10 cellular contexts compared by ENCODE assay signal in genomic region chr9:96486351-96487029, GRCh38. TPM values are rescaled to one million over a fixed set of nuclear protein-coding genes. Genes with fewer than 3 reads are reported as not detected.
DNase-seq lines count a peak whose midpoint lies in the region; ATAC-seq and TF ChIP-seq lines count a peak whose summit lies in the region.
"Had no signal": no experiment of that assay in that cellular context is flagged by ENCODE, and none has a peak within 500 bp of the region (broad histone marks: within the 10 kb centered on the region; RNA-seq: fewer than 3 reads in every experiment).

No MANE protein-coding gene starts in this region.

- H3K36me3 ChIP-seq in ascending aorta (peaks cover 28 to 30% of the 10 kb centered on the region in 2 donors), neural progenitor cell (no peaks in the 10 kb centered on the region)

- no peak overlapping the region for H3K27ac Mint-ChIP-seq in activated naive CD8-positive, alpha-beta T cell treated with anti-CD3 and anti-CD28 coated beads, Interleukin-2, amount 50 U/mL, for 24 hours
- no peak overlapping the region for H3K27ac Mint-ChIP-seq in neural progenitor cell

- no peak for ATAC-seq in activated naive CD8-positive, alpha-beta T cell treated with anti-CD3 and anti-CD28 coated beads, Interleukin-2, amount 50 U/mL, for 24 hours

- H3K9me3 ChIP-seq in ascending aorta (no peaks in the 10 kb centered on the region), neural progenitor cell (ENCODE audit: low read depth) (no peaks in the 10 kb centered on the region)

- peaks cover 21% of the 10 kb centered on the region for H3K4me1 Mint-ChIP-seq in activated naive CD8-positive, alpha-beta T cell treated with anti-CD3 and anti-CD28 coated beads, Interleukin-2, amount 50 U/mL, for 24 hours
- H3K4me1 Mint-ChIP-seq in neural progenitor cell, result peaks cover 5% of the 10 kb centered on the region

- no peaks in the 10 kb centered on the region for H3F3A ChIP-seq in neural progenitor cell (ENCODE audit: low read depth)

- H3K4me3 ChIP-seq in ascending aorta (peak overlapping the region in 1 of 2 donors; percentile 12), retinal pigment epithelial cell (ENCODE audit: low read length) (no peak overlapping the region), neural progenitor cell (no peak overlapping the region)

- no peaks in the 10 kb centered on the region for H3K79me2 ChIP-seq in neural progenitor cell (ENCODE audit: low read depth)

- peaks cover 35% of the 10 kb centered on the region for H3K36me3 Mint-ChIP-seq in activated naive CD8-positive, alpha-beta T cell treated with anti-CD3 and anti-CD28 coated beads, Interleukin-2, amount 50 U/mL, for 24 hours (ENCODE audit: low read depth)
- peaks cover 38% of the 10 kb centered on the region for H3K36me3 Mint-ChIP-seq in neural progenitor cell

- in situ Hi-C loops in G401 (cut with HindIII; ENCODE audit: low sequenced_read_pairs), result no loop called here

- H3K4me1 ChIP-seq in ascending aorta, result peaks cover 19 to 57% of the 10 kb centered on the region in 2 donors
- H3K4me1 ChIP-seq in neural progenitor cell, result no peaks in the 10 kb centered on the region

- no peaks in the 10 kb centered on the region for H4K20me1 ChIP-seq in neural progenitor cell (ENCODE audit: low read depth)

- TF ChIP-seq CTCF in ascending aorta (IDR thresholded peaks at IDR 0.05), result no peak
- TF ChIP-seq CTCF in retinal pigment epithelial cell (conservative IDR thresholded peaks at IDR 0.05; ENCODE audit: low read depth, low read length), result no peak
- TF ChIP-seq CTCF in neural progenitor cell (IDR thresholded peaks at IDR 0.05), result no peak

- intact Hi-C loops in ascending aorta (cut with DNase I), result loop anchor here (1.0 to 10.0 kb wide), 6 partner anchors 36 to 169 kb away; partner anchors contain the start of genes CDC14B, HABP4, PRXL2C and ZNF367
- intact Hi-C loops in cardiac septum (cut with DNase I), result loop anchor here (5.0 kb wide), 2 partner anchors 71 to 131 kb away; partner anchors contain the start of gene CDC14B

- H3K9me3 Mint-ChIP-seq in activated naive CD8-positive, alpha-beta T cell treated with anti-CD3 and anti-CD28 coated beads, Interleukin-2, amount 50 U/mL, for 24 hours, result no peaks in the 10 kb centered on the region
- no peaks in the 10 kb centered on the region for H3K9me3 Mint-ChIP-seq in neural progenitor cell

- H3K27ac ChIP-seq in ascending aorta (peak overlapping the region; percentile 92 to 93), neural progenitor cell (no peak overlapping the region)

- no peak overlapping the region for H3K4me2 ChIP-seq in neural progenitor cell

- DNase-seq in G401 (ENCODE audit: low spot score) (peak; percentile 28), ascending aorta (ENCODE audit: low spot score in 2 of 2) (peak in 1 of 2 donors; percentile 88), cardiac septum (ENCODE audit: low spot score) (peak; percentile 86), retinal pigment epithelial cell (ENCODE audit: low read depth) (peak; percentile 60), occipital lobe (lab: John Stamatoyannopoulos, UW) (no peak), neural progenitor cell (ENCODE audit: low spot score) (no peak)
- no peak for DNase-seq in activated naive CD8-positive, alpha-beta T cell treated with anti-CD3 and anti-CD28 coated beads, Interleukin-2, amount 50 U/mL, for 24 hours
- no peak for DNase-seq in stimulated activated CD4-positive, alpha-beta T cell treated with anti-CD3 and anti-CD28 coated beads, Interleukin-2, amount 100 ng/mL, for 24 hours
- DNase-seq: DMS53, NCI-H82 had no signal

- H3K9ac ChIP-seq in neural progenitor cell, result no peak overlapping the region

- H3K27me3 ChIP-seq in ascending aorta, result no peaks in the 10 kb centered on the region
- H3K27me3 ChIP-seq in neural progenitor cell, result no peaks in the 10 kb centered on the region

- no peak overlapping the region for H3K4me3 Mint-ChIP-seq in activated naive CD8-positive, alpha-beta T cell treated with anti-CD3 and anti-CD28 coated beads, Interleukin-2, amount 50 U/mL, for 24 hours
- no peak overlapping the region for H3K4me3 Mint-ChIP-seq in neural progenitor cell

- no peaks in the 10 kb centered on the region for H3K27me3 Mint-ChIP-seq in activated naive CD8-positive, alpha-beta T cell treated with anti-CD3 and anti-CD28 coated beads, Interleukin-2, amount 50 U/mL, for 24 hours
- H3K27me3 Mint-ChIP-seq in neural progenitor cell (ENCODE audit: insufficient read depth, low read depth), result peaks cover 2% of the 10 kb centered on the region

- H2AFZ ChIP-seq in neural progenitor cell (replicated peaks), result no peak overlapping the region

RNA-seq across cellular contexts. Expression of gene HABP4, which starts 36.5 kb away (rescaled TPM):
- 66.0 and 78.9 TPM in 2 replicates for total RNA-seq in G401 (2014; rRNA removed; shearing (Covaris generic))
- total RNA-seq in ascending aorta, result 26.9 TPM
- total RNA-seq in cardiac septum, result 29.7 TPM
- 10.5 TPM for total RNA-seq in occipital lobe
- total RNA-seq in neural progenitor cell (ENCODE audit: low replicate concordance), result 11.3 and 12.3 TPM in 2 replicates

Comparison
In these comparisons a context has a peak if more than half of its experiments do, and no peak if none do; other contexts are left out.
1. DNase-seq: peak in G401 (single experiment), cardiac septum (single experiment) and retinal pigment epithelial cell (single experiment); none in occipital lobe (single experiment), activated naive CD8-positive, alpha-beta T cell treated with anti-CD3 and anti-CD28 coated beads, Interleukin-2, amount 50 U/mL, for 24 hours (single experiment), stimulated activated CD4-positive, alpha-beta T cell treated with anti-CD3 and anti-CD28 coated beads, Interleukin-2, amount 100 ng/mL, for 24 hours (0 of 2) and neural progenitor cell (single experiment).